In genomic region chr7:30330134-30331111, GRCh38 we compare ENCODE assay signal across 8 cellular contexts. TPM values are rescaled to one million over a fixed set of nuclear protein-coding genes. Genes with fewer than 3 reads are reported as not detected.
DNase-seq lines count a peak whose midpoint lies in the region; ATAC-seq and TF ChIP-seq lines count a peak whose summit lies in the region.

No MANE protein-coding gene starts in this region.

- H3K9me3 Mint-ChIP-seq in activated T-cell treated with anti-CD3 and anti-CD28 coated beads, Interleukin-2, amount 50 U/mL, for 72 hours = peaks cover 1 to 5% of the 10 kb centered on the region in 2 donors
- H3K9me3 Mint-ChIP-seq in natural killer cell = no peaks in the 10 kb centered on the region

- peak overlapping the region; percentile 80 for H3K27ac Mint-ChIP-seq in activated T-cell treated with anti-CD3 and anti-CD28 coated beads, Interleukin-2, amount 50 U/mL, for 72 hours
- H3K27ac Mint-ChIP-seq in natural killer cell = peak overlapping the region; percentile 85 to 94

- intact Hi-C loops in natural killer cell (cut with micrococcal nuclease) (loop anchor here (1.0 kb wide), 1 partner anchor 18 kb away; no protein-coding TSS in a partner anchor), Right ventricle myocardium inferior (cut with DNase I) (no loop called here)

- no peaks in the 10 kb centered on the region for H3K27me3 Mint-ChIP-seq in activated T-cell treated with anti-CD3 and anti-CD28 coated beads, Interleukin-2, amount 50 U/mL, for 72 hours (ENCODE audit: low read depth)
- no peaks in the 10 kb centered on the region for H3K27me3 Mint-ChIP-seq in natural killer cell (ENCODE audit: low read depth in 2 of 2)

- H3K36me3 Mint-ChIP-seq in activated T-cell treated with anti-CD3 and anti-CD28 coated beads, Interleukin-2, amount 50 U/mL, for 72 hours (ENCODE audit: insufficient read depth in 2 of 2) = peaks cover 9 to 13% of the 10 kb centered on the region in 2 donors
- H3K36me3 Mint-ChIP-seq in natural killer cell = no peaks in the 10 kb centered on the region

- no peaks in the 10 kb centered on the region for H3K27me3 ChIP-seq in Peyer's patch

- H3K4me3 Mint-ChIP-seq in activated T-cell treated with anti-CD3 and anti-CD28 coated beads, Interleukin-2, amount 50 U/mL, for 72 hours = peak overlapping the region; percentile 79 to 89
- peak overlapping the region; percentile 85 for H3K4me3 Mint-ChIP-seq in natural killer cell

- no peaks in the 10 kb centered on the region for H3K9me3 ChIP-seq in Peyer's patch

- peak; percentile 24 to 29 for DNase-seq in activated T-cell treated with anti-CD3 and anti-CD28 coated beads, Interleukin-2, amount 50 U/mL, for 72 hours
- no peak for DNase-seq in activated T-cell treated with anti-CD3 and anti-CD28 coated beads, Interleukin-2, amount 50 U/mL, for 48 hours
- peak in 1 of 3 donors; percentile 49 for DNase-seq in Peyer's patch
- no peak for DNase-seq in natural killer cell
- DNase-seq in HUDEP-2 (lab: John Stamatoyannopoulos, UW; ENCODE audit: unreplicated experiment in 76 of 76) = no peak
- no peak for DNase-seq in activated effector memory CD4-positive, alpha-beta T cell treated with anti-CD3 and anti-CD28 coated beads, Interleukin-2, amount 50 U/mL, for 16 hours
- DNase-seq in Right ventricle myocardium inferior (ENCODE audit: missing footprints) = no peak

- H3K36me3 ChIP-seq in Peyer's patch = no peaks in the 10 kb centered on the region

- no peak for TF ChIP-seq POLR2A in Peyer's patch (IDR thresholded peaks at IDR 0.05)

- TF ChIP-seq CTCF in Peyer's patch (IDR thresholded peaks at IDR 0.05) (no peak), natural killer cell (IDR thresholded peaks at IDR 0.05) (no peak)

- H3K4me3 ChIP-seq in Peyer's patch = no peak overlapping the region

- H3K4me1 ChIP-seq in Peyer's patch = peaks cover 0 to 25% (median 12%) of the 10 kb centered on the region in 4 donors

- peak; percentile 94 to 98 for ATAC-seq in activated T-cell treated with anti-CD3 and anti-CD28 coated beads, Interleukin-2, amount 50 U/mL, for 72 hours (replicated peaks in 1 of 2)
- peak; percentile 86 for ATAC-seq in HG03060 (IDR thresholded peaks at IDR 0.05; ENCODE audit: low read depth, unreplicated experiment)
- ATAC-seq in natural killer cell = peak; percentile 84 to 92 (median 87)
- ATAC-seq in Right ventricle myocardium inferior = no peak

- peak overlapping the region in 3 of 4 donors; percentile 6 to 50 (median 21) for H3K27ac ChIP-seq in Peyer's patch

- H3K4me1 Mint-ChIP-seq in activated T-cell treated with anti-CD3 and anti-CD28 coated beads, Interleukin-2, amount 50 U/mL, for 72 hours (ENCODE audit: low read depth) = peaks cover 52% of the 10 kb centered on the region
- H3K4me1 Mint-ChIP-seq in natural killer cell = peaks cover 58 to 60% of the 10 kb centered on the region in 2 donors

RNA-seq across cellular contexts. Expression of gene ZNRF2, which starts 46.0 kb away (rescaled TPM):
- 10 to 100 TPM; 18.3 to 19.6 TPM for total RNA-seq in activated T-cell treated with anti-CD3 and anti-CD28 coated beads, Interleukin-2, amount 50 U/mL, for 72 hours
- total RNA-seq in Peyer's patch = 10 to 100 TPM; 27.2 to 43.6 (median 36.5) TPM
- 10 to 100 TPM; 35.0 to 43.7 (median 36.3) TPM for total RNA-seq in natural killer cell
- total RNA-seq in Right ventricle myocardium inferior = 8.7 TPM

Comparison
In these comparisons a context has a peak if more than half of its experiments do, and no peak if none do; other contexts are left out.
1. DNase-seq: peak in activated T-cell treated with anti-CD3 and anti-CD28 coated beads, Interleukin-2, amount 50 U/mL, for 72 hours (2 of 2); none in activated T-cell treated with anti-CD3 and anti-CD28 coated beads, Interleukin-2, amount 50 U/mL, for 48 hours (0 of 2), natural killer cell (single experiment), HUDEP-2 (0 of 76), activated effector memory CD4-positive, alpha-beta T cell treated with anti-CD3 and anti-CD28 coated beads, Interleukin-2, amount 50 U/mL, for 16 hours (single experiment) and Right ventricle myocardium inferior (single experiment).